In the genomic region with DNA sequence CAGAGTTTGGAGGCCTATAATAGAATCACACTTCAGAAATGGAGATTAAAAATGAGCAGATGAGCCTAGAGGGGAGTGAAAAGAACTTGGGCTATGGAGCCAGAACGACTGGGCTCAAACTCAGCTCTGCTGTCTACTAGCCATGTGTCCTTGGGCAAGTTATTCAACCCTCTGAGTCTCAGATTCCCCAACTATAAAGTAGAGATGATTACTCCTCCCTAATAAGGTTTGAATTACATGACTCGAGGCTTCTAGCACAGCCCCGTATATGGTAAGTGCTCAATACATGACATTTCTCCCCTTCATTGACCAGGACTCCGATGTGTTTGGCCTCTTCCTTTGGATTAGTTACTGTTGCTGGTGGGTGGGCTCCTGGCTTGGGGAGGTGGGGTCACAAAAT, we compare ENCODE assay signal across 17 cellular contexts.
"Had no signal": no experiment of that assay in that cellular context is flagged by ENCODE, and none has a peak within 500 bp of the region (broad histone marks: within the 10 kb centered on the region; RNA-seq: fewer than 3 reads in every experiment).

No MANE protein-coding gene starts in this region.

- H3K27ac ChIP-seq: coronary artery, left ventricle myocardium inferior, tibial artery had no signal

- H3K4me3 ChIP-seq: coronary artery, heart right ventricle, left ventricle myocardium inferior, lung, ovary, tibial artery had no signal

- H3K27me3 ChIP-seq: heart right ventricle, ovary, tibial artery had no signal

- H3K9me3 ChIP-seq: heart right ventricle, left ventricle myocardium inferior, ovary, tibial artery had no signal

- DNase-seq: central memory CD4-positive, alpha-beta T cell; effector CD4-positive, alpha-beta T cell; endodermal cell; erythroblast; heart right ventricle; immature natural killer cell; left ventricle myocardium inferior; mesendoderm; naive thymus-derived CD4-positive, alpha-beta T cell; ovary; right cardiac atrium; small intestine; stimulated activated CD4-positive, alpha-beta T cell treated with anti-CD3 and anti-CD28 coated beads, Interleukin-2, amount 100 ng/mL, for 48 hours; stimulated activated naive CD8-positive, alpha-beta T cell treated with anti-CD3 and anti-CD28 coated beads, Interleukin-15, Interleukin-2, amounts not matched to agents 100 U/mL and 50 U/mL, for 24 hours; tibial artery had no signal

- H3K36me3 ChIP-seq: heart right ventricle, left ventricle myocardium inferior, ovary, tibial artery had no signal
